Comparison of ENCODE assay signal across 10 cellular contexts in genomic region chr7:124196519-124196918, GRCh38.
"Had no signal": no experiment of that assay in that cellular context is flagged by ENCODE, and none has a peak within 500 bp of the region (broad histone marks: within the 10 kb centered on the region; RNA-seq: fewer than 3 reads in every experiment).

No MANE protein-coding gene starts in this region.

- DNase-seq: GM23248, GOT3, H7, HFFc6, KBM-7 had no signal

- H3K4me1 Mint-ChIP-seq: IgD-negative memory B cell had no signal

- H3K27ac ChIP-seq: GM23248, HL-60 had no signal

- H3K9me3 ChIP-seq: HAP-1 had no signal

- H3K36me3 Mint-ChIP-seq: IgD-negative memory B cell had no signal

- H3K4me3 ChIP-seq: GM23248, HAP-1 had no signal

- ATAC-seq: HCT116, HepG2 had no signal

- H3K36me3 ChIP-seq: HAP-1 had no signal

- H3K27me3 Mint-ChIP-seq: IgD-negative memory B cell had no signal

- H3K27ac Mint-ChIP-seq: HFFc6, IgD-negative memory B cell had no signal

- H3K4me1 ChIP-seq: HAP-1 had no signal

- H3K4me3 Mint-ChIP-seq: HFFc6, IgD-negative memory B cell had no signal
